3 cellular contexts compared by ENCODE assay signal in the genomic region with DNA sequence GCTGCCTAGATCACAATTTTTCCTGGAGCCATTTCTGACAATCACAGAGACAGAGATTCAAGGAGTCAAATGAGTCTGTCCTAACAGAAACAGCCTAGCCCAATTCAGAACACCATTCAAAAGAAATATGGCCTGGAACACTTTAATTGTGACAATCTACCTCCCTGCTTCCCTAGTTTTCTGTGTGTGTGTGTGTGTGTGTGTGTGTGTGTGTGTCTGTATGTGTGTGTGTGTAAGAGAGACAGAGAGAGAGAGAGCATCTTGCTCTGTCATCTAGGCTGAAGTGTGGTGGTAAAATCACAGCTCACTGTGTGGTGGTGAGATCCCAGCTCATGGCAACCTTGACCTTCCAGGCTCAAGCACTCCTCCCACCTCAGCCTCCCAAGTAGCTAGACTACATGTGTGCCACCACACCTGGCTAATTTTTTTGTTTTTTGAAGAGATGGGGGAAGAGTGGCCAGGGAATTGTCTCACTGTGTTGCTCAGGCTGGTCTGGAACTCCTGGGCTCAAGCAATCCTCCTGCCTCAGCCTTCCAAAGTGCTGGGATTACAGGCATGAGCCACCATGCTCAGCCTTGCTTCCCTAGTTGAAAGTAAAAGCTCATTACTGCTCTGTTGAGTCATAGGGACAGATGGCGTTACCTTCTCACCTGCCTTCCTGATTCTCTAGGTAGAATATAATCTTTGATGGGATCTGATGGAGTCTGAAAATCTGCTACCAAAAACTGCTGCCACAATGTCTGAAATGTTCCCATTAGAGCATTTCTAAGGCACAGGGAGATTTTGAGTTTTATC.
TF ChIP-seq lines count a peak whose summit lies in the region.

No MANE protein-coding gene starts in this region.

TF ChIP-seq in A549, 52 proteins besides CTCF, POLR2A, EP300 and RAD21:
- TF ChIP-seq FOSL2 (IDR thresholded peaks at IDR 0.05) (no peak), FOSL2 (CRISPR knock-in tag; IDR thresholded peaks at IDR 0.05) (no peak), HOXA7 (CRISPR knock-in tag; IDR thresholded peaks at IDR 0.05) (no peak), JUNB (IDR thresholded peaks at IDR 0.05) (no peak), FOXS1 (CRISPR knock-in tag; IDR thresholded peaks at IDR 0.05) (no peak)
- TF ChIP-seq, protein P1, sequence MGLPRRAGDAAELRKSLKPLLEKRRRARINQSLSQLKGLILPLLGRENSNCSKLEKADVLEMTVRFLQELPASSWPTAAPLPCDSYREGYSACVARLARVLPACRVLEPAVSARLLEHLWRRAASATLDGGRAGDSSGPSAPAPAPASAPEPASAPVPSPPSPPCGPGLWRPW (IDR thresholded peaks at IDR 0.05) = no peak

TF ChIP-seq in IMR-90, 13 proteins besides CTCF, POLR2A, EP300 and RAD21:
- TF ChIP-seq MXI1 (IDR thresholded peaks at IDR 0.05; ENCODE audit: borderline replicate concordance, low read depth, low read length) (no peak), MAZ (IDR thresholded peaks at IDR 0.05; ENCODE audit: borderline replicate concordance, low read depth, low read length) (no peak), CHD1 (IDR thresholded peaks at IDR 0.05; ENCODE audit: low read depth, low read length) (no peak), NFE2L2 (IDR thresholded peaks at IDR 0.05; ENCODE audit: low read depth, low read length) (no peak), SMC3 (IDR thresholded peaks at IDR 0.05; ENCODE audit: low read depth, low read length) (no peak), CEBPB (IDR thresholded peaks at IDR 0.05; ENCODE audit: low read depth, low read length) (no peak), FOS (IDR thresholded peaks at IDR 0.05; ENCODE audit: low read depth, low read length) (no peak), BHLHE40 (IDR thresholded peaks at IDR 0.05; ENCODE audit: low read depth, low read length) (no peak), MAFK (IDR thresholded peaks at IDR 0.05; ENCODE audit: low read depth, low read length) (no peak), RCOR1 (IDR thresholded peaks at IDR 0.05; ENCODE audit: insufficient replicate concordance, low read length) (no peak), RFX5 (IDR thresholded peaks at IDR 0.05; ENCODE audit: low read depth, low read length) (no peak)
- TF ChIP-seq, protein P2, sequence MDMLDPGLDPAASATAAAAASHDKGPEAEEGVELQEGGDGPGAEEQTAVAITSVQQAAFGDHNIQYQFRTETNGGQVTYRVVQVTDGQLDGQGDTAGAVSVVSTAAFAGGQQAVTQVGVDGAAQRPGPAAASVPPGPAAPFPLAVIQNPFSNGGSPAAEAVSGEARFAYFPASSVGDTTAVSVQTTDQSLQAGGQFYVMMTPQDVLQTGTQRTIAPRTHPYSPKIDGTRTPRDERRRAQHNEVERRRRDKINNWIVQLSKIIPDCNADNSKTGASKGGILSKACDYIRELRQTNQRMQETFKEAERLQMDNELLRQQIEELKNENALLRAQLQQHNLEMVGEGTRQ (IDR thresholded peaks at IDR 0.05; ENCODE audit: low read depth, low read length) = no peak
- TF ChIP-seq, protein P3, sequence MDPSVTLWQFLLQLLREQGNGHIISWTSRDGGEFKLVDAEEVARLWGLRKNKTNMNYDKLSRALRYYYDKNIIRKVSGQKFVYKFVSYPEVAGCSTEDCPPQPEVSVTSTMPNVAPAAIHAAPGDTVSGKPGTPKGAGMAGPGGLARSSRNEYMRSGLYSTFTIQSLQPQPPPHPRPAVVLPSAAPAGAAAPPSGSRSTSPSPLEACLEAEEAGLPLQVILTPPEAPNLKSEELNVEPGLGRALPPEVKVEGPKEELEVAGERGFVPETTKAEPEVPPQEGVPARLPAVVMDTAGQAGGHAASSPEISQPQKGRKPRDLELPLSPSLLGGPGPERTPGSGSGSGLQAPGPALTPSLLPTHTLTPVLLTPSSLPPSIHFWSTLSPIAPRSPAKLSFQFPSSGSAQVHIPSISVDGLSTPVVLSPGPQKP (IDR thresholded peaks at IDR 0.05; ENCODE audit: borderline replicate concordance, low read depth, low read length) = no peak

TF ChIP-seq in SK-N-SH treated with all-trans-retinoic acid at 6 μM for 48 hours, 23 proteins besides CTCF, POLR2A, EP300 and RAD21:
- TF ChIP-seq ZFP3 (CRISPR knock-in tag; IDR thresholded peaks at IDR 0.05) (no peak), CSDC2 (CRISPR knock-in tag; IDR thresholded peaks at IDR 0.05) (no peak), ZNF8 (CRISPR knock-in tag; IDR thresholded peaks at IDR 0.05) (no peak), TCF4 (CRISPR knock-in tag; IDR thresholded peaks at IDR 0.05; ENCODE audit: borderline replicate concordance) (no peak), ARNTL (CRISPR knock-in tag; IDR thresholded peaks at IDR 0.05; ENCODE audit: borderline replicate concordance, low read depth) (no peak), TOX (CRISPR knock-in tag; IDR thresholded peaks at IDR 0.05; ENCODE audit: borderline replicate concordance) (no peak), ISL1 (CRISPR knock-in tag; IDR thresholded peaks at IDR 0.05) (no peak), RARB (CRISPR knock-in tag; IDR thresholded peaks at IDR 0.05) (no peak), ZC3H10 (CRISPR knock-in tag; IDR thresholded peaks at IDR 0.05) (no peak)
- TF ChIP-seq, protein P4, sequence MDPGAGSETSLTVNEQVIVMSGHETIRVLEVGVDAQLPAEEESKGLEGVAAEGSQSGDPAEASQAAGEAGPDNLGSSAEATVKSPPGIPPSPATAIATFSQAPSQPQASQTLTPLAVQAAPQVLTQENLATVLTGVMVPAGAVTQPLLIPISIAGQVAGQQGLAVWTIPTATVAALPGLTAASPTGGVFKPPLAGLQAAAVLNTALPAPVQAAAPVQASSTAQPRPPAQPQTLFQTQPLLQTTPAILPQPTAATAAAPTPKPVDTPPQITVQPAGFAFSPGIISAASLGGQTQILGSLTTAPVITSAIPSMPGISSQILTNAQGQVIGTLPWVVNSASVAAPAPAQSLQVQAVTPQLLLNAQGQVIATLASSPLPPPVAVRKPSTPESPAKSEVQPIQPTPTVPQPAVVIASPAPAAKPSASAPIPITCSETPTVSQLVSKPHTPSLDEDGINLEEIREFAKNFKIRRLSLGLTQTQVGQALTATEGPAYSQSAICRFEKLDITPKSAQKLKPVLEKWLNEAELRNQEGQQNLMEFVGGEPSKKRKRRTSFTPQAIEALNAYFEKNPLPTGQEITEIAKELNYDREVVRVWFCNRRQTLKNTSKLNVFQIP (CRISPR knock-in tag; IDR thresholded peaks at IDR 0.05; ENCODE audit: borderline replicate concordance, low read depth) = no peak
- TF ChIP-seq, protein P5, sequence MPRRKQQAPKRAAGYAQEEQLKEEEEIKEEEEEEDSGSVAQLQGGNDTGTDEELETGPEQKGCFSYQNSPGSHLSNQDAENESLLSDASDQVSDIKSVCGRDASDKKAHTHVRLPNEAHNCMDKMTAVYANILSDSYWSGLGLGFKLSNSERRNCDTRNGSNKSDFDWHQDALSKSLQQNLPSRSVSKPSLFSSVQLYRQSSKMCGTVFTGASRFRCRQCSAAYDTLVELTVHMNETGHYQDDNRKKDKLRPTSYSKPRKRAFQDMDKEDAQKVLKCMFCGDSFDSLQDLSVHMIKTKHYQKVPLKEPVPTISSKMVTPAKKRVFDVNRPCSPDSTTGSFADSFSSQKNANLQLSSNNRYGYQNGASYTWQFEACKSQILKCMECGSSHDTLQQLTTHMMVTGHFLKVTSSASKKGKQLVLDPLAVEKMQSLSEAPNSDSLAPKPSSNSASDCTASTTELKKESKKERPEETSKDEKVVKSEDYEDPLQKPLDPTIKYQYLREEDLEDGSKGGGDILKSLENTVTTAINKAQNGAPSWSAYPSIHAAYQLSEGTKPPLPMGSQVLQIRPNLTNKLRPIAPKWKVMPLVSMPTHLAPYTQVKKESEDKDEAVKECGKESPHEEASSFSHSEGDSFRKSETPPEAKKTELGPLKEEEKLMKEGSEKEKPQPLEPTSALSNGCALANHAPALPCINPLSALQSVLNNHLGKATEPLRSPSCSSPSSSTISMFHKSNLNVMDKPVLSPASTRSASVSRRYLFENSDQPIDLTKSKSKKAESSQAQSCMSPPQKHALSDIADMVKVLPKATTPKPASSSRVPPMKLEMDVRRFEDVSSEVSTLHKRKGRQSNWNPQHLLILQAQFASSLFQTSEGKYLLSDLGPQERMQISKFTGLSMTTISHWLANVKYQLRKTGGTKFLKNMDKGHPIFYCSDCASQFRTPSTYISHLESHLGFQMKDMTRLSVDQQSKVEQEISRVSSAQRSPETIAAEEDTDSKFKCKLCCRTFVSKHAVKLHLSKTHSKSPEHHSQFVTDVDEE (CRISPR knock-in tag; IDR thresholded peaks at IDR 0.05) = no peak
- TF ChIP-seq, protein P6, sequence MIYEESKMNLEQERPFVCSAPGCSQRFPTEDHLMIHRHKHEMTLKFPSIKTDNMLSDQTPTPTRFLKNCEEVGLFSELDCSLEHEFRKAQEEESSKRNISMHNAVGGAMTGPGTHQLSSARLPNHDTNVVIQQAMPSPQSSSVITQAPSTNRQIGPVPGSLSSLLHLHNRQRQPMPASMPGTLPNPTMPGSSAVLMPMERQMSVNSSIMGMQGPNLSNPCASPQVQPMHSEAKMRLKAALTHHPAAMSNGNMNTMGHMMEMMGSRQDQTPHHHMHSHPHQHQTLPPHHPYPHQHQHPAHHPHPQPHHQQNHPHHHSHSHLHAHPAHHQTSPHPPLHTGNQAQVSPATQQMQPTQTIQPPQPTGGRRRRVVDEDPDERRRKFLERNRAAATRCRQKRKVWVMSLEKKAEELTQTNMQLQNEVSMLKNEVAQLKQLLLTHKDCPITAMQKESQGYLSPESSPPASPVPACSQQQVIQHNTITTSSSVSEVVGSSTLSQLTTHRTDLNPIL (CRISPR knock-in tag; IDR thresholded peaks at IDR 0.05; ENCODE audit: low read depth) = no peak
